9 cellular contexts compared by ENCODE assay signal in genomic region chr3:184184546-184185234, GRCh38. TPM values are rescaled to one million over a fixed set of nuclear protein-coding genes. Genes with fewer than 3 reads are reported as not detected.
DNase-seq lines count a peak whose midpoint lies in the region; ATAC-seq and TF ChIP-seq lines count a peak whose summit lies in the region.
"Had no signal": no experiment of that assay in that cellular context is flagged by ENCODE, and none has a peak within 500 bp of the region (broad histone marks: within the 10 kb centered on the region; RNA-seq: fewer than 3 reads in every experiment).

No MANE protein-coding gene starts in this region.

- H3K36me3 ChIP-seq in ES-I3 (ENCODE audit: insufficient read depth, low read length), result peaks cover 36% of the 10 kb centered on the region
- H3K36me3 ChIP-seq in OCI-LY1 (ENCODE audit: insufficient read depth, low read length), result peaks cover 71% of the 10 kb centered on the region
- H3K36me3 ChIP-seq in prostate gland, result peaks cover 29 to 38% of the 10 kb centered on the region in 2 donors

- no peaks in the 10 kb centered on the region for H3K9me2 ChIP-seq in OCI-LY1 (ENCODE audit: low read depth, low read length)

- TF ChIP-seq CTCF in OCI-LY1 (IDR thresholded peaks at IDR 0.05; ENCODE audit: low read length) (no peak), prostate gland (IDR thresholded peaks at IDR 0.05) (no peak)

- H3K4me2 ChIP-seq in OCI-LY1 (ENCODE audit: low read length), result peak overlapping the region; percentile 83

- H3K9me3 ChIP-seq in ES-I3 (ENCODE audit: control insufficient read depth, insufficient read depth, low read length) (no peaks in the 10 kb centered on the region), OCI-LY1 (ENCODE audit: low read length) (no peaks in the 10 kb centered on the region), prostate gland (no peaks in the 10 kb centered on the region)

- intact Hi-C loops in dendritic cell treated with granulocyte-macrophage colony-stimulating factor and Interleukin-4, amounts not matched to agents 40 ng/mL and 50 ng/mL, for 4 days (cut with micrococcal nuclease), result loop anchor here (1.0 to 5.0 kb wide), 2 partner anchors 7 to 113 kb away; partner anchors contain the start of gene PSMD2
- intact Hi-C loops in prostate gland (cut with DNase I), result no loop called here

- H4K20me1 ChIP-seq in OCI-LY1 (ENCODE audit: insufficient read depth, low read length), result 0 out of 2 replicates have a peak, but pooled peaks cover 2% of the 10 kb centered on the region

- peak overlapping the region; percentile 94 for H3K27ac Mint-ChIP-seq in dendritic cell treated with granulocyte-macrophage colony-stimulating factor and Interleukin-4, amounts not matched to agents 40 ng/mL and 50 ng/mL, for 4 days

- no peaks in the 10 kb centered on the region for H3F3A ChIP-seq in OCI-LY1 (ENCODE audit: insufficient read depth, low read length)

- DNase-seq in prostate gland (ENCODE audit: low spot score) (no peak), NCI-H2107 (lab: John Stamatoyannopoulos, UW) (no peak), KG1 (lab: John Stamatoyannopoulos, UW) (no peak), DMS153 (lab: John Stamatoyannopoulos, UW) (no peak)

- H3K4me1 ChIP-seq in ES-I3 (ENCODE audit: insufficient read depth, low read length) (peaks cover 10% of the 10 kb centered on the region), OCI-LY1 (ENCODE audit: insufficient read depth, low read length, severe bottlenecking) (peaks cover 24% of the 10 kb centered on the region), prostate gland (replicated peaks) (peaks cover 12% of the 10 kb centered on the region)

- H3K27me3 Mint-ChIP-seq in dendritic cell treated with granulocyte-macrophage colony-stimulating factor and Interleukin-4, amounts not matched to agents 40 ng/mL and 50 ng/mL, for 4 days, result no peaks in the 10 kb centered on the region

- peak overlapping the region; percentile 74 for H3K27ac ChIP-seq in OCI-LY1 (ENCODE audit: low read depth, low read length, poor library complexity, severe bottlenecking)
- H3K27ac ChIP-seq in prostate gland, result peak overlapping the region; percentile 79 to 83

- H3K4me3 ChIP-seq in OCI-LY1 (ENCODE audit: low read depth, low read length, poor library complexity, severe bottlenecking), result peak overlapping the region; percentile 79
- no peak overlapping the region for H3K4me3 ChIP-seq in prostate gland

- WGBS in prostate gland, result 92% methylated on average over 18 of the region's 18 CpGs

- H3K79me2 ChIP-seq in OCI-LY1 (ENCODE audit: insufficient read depth, low read length), result peaks cover 16% of the 10 kb centered on the region

- no peaks in the 10 kb centered on the region for H3K9me3 Mint-ChIP-seq in dendritic cell treated with granulocyte-macrophage colony-stimulating factor and Interleukin-4, amounts not matched to agents 40 ng/mL and 50 ng/mL, for 4 days

- H3K27me3 ChIP-seq in OCI-LY1 (ENCODE audit: insufficient read depth, low read length), result no peaks in the 10 kb centered on the region
- no peaks in the 10 kb centered on the region for H3K27me3 ChIP-seq in prostate gland (replicated peaks; ENCODE audit: insufficient read depth)

- ATAC-seq in GM21423 (IDR thresholded peaks at IDR 0.05; ENCODE audit: unreplicated experiment), result no peak

- no peak for TF ChIP-seq POLR2A in prostate gland (IDR thresholded peaks at IDR 0.05)

- H3K4me3 Mint-ChIP-seq in dendritic cell treated with granulocyte-macrophage colony-stimulating factor and Interleukin-4, amounts not matched to agents 40 ng/mL and 50 ng/mL, for 4 days, result peak overlapping the region; percentile 96

- peaks cover 86% of the 10 kb centered on the region for H3K4me1 Mint-ChIP-seq in dendritic cell treated with granulocyte-macrophage colony-stimulating factor and Interleukin-4, amounts not matched to agents 40 ng/mL and 50 ng/mL, for 4 days (ENCODE audit: low read depth)

- no peak overlapping the region for H2AFZ ChIP-seq in OCI-LY1 (ENCODE audit: low read length)

- H3K9ac ChIP-seq in ES-I3 (ENCODE audit: low read depth, low read length) (peak overlapping the region; percentile 74; the same call in 1 of the 2 replicates), OCI-LY1 (ENCODE audit: low read length) (peak overlapping the region; percentile 84)

- H3K36me3 Mint-ChIP-seq in dendritic cell treated with granulocyte-macrophage colony-stimulating factor and Interleukin-4, amounts not matched to agents 40 ng/mL and 50 ng/mL, for 4 days (ENCODE audit: low read depth), result peaks cover 97% of the 10 kb centered on the region

RNA-seq across cellular contexts. Expression of gene ABCF3, which starts 1.3 kb away (rescaled TPM):
- total RNA-seq in prostate gland, result 100 to 1,000 TPM in 1 of 2 donors, 10 to 100 TPM in 1; 62.9 to 103 TPM

RNA-seq across cellular contexts. Expression of gene AP2M1, which starts 10.0 kb away (rescaled TPM):
- total RNA-seq in prostate gland, result 100 to 1,000 TPM; 183 to 307 TPM

RNA-seq across cellular contexts. Expression of gene DVL3, which starts 29.5 kb away (rescaled TPM):
- total RNA-seq in prostate gland, result 10 to 100 TPM; 61.7 to 95.1 TPM

RNA-seq across cellular contexts. Expression of gene VWA5B2, which starts 44.7 kb away (rescaled TPM):
- total RNA-seq in prostate gland, result 1 to 10 TPM in 1 of 2 donors, under 1 TPM in 1; 0.46 to 7.8 TPM
- total RNA-seq: LHCN-M2 had no signal

RNA-seq across cellular contexts. Expression of gene EIF2B5, which starts 49.5 kb away (rescaled TPM):
- 10 to 100 TPM; 54.9 to 61.5 TPM for total RNA-seq in prostate gland
